Comparison of ENCODE assay signal across 1 cellular context in the genomic region with DNA sequence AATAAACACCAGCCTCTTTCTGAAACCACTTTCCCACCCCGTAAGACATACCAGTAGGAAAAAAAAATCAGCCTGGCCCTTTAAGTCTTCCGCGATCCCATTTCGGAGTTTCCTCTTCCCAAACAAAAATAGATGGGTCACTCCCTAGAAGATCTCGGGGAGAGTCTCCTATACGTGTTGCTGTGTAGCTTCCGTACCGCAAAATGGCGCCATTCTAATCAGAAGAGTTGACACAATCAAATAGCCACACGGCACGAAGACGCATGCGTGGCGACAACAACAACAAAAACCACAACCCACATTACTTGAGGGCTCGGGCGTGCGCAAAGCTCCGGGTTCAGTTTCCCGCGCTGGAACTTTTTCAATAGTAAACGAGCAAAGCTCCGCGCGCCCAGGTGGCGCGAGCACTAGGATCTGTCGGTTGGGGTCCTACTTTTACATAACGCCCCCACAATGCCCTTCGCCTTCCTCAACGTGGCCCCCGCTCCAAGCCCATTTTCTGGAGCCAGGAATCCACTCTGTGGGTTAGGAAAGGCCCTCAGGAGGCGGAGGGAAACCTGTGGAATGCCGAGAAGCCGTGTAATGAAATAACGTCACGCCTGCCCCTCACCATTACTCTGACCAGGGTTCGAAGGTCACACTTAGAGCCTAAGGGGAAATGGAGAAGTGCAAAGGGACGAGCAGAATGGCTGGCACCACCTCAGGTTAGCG.
TF ChIP-seq lines count a peak whose summit lies in the region.

A gene (minus strand): TSS at position 208 of the 711 bp plus-strand sequence. CDS start 519 bp downstream, outside the sequence.

TF ChIP-seq in HepG2, 621 proteins besides CTCF, POLR2A, EP300 and RAD21 (continued from another document and continues in another):
- TF ChIP-seq, protein P1, sequence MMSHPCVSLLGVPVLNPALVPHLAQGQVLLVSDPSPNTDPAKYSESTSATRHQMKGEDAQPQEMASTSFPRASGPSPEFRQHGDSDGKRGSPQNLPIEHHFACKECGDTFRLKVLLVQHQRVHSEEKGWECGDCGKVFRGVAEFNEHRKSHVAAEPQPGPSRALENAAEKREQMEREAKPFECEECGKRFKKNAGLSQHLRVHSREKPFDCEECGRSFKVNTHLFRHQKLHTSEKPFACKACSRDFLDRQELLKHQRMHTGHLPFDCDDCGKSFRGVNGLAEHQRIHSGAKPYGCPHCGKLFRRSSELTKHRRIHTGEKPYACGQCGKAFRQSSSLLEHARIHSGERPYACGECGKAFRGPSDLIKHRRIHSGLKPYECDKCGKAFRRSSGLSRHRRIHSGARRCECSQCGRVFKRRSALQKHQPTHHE (CRISPR knock-in tag; IDR thresholded peaks at IDR 0.05; ENCODE audit: borderline replicate concordance), result no peak
- TF ChIP-seq KAT8 (CRISPR knock-in tag; IDR thresholded peaks at IDR 0.05) (no peak; the same call in 1 of the 2 replicates), ASH2L (IDR thresholded peaks at IDR 0.05; ENCODE audit: insufficient read length, low read depth, low read length) (peak; percentile 60), PITX1 (CRISPR knock-in tag; IDR thresholded peaks at IDR 0.05) (0 out of 2 replicates have a peak, but pooled peaks have one; percentile 67), KDM2A (CRISPR knock-in tag; IDR thresholded peaks at IDR 0.05; ENCODE audit: borderline replicate concordance, low read depth) (peak; percentile 76), CREB1 (IDR thresholded peaks at IDR 0.05) (peak; percentile 60; the same call in 1 of the 2 replicates), CREB1 (CRISPR knock-in tag; IDR thresholded peaks at IDR 0.05) (peak; percentile 85), PCBP2 (optimal IDR thresholded peaks at IDR 0.05; ENCODE audit: low read depth, low read length, poor library complexity, severe bottlenecking) (no peak), ZNF768 (CRISPR knock-in tag; IDR thresholded peaks at IDR 0.05) (no peak), TEAD2 (CRISPR knock-in tag; IDR thresholded peaks at IDR 0.05) (no peak), KAT7 (CRISPR knock-in tag; IDR thresholded peaks at IDR 0.05; ENCODE audit: borderline replicate concordance) (no peak), TOE1 (CRISPR knock-in tag; IDR thresholded peaks at IDR 0.05) (peak; percentile 73; the same call in 1 of the 2 replicates), REXO4 (CRISPR knock-in tag; IDR thresholded peaks at IDR 0.05; ENCODE audit: borderline replicate concordance) (no peak), ZNF34 (CRISPR knock-in tag; IDR thresholded peaks at IDR 0.05; ENCODE audit: borderline replicate concordance) (no peak), SETDB1 (CRISPR knock-in tag; IDR thresholded peaks at IDR 0.05; ENCODE audit: borderline replicate concordance) (no peak), ZBTB20 (CRISPR knock-in tag; IDR thresholded peaks at IDR 0.05; ENCODE audit: borderline replicate concordance, low read depth) (no peak), ELF1 (CRISPR knock-in tag; IDR thresholded peaks at IDR 0.05) (no peak), ZSCAN22 (CRISPR knock-in tag; IDR thresholded peaks at IDR 0.05) (no peak), HOXA3 (CRISPR knock-in tag; IDR thresholded peaks at IDR 0.05) (peak; percentile 73), CBX5 (CRISPR knock-in tag; IDR thresholded peaks at IDR 0.05; ENCODE audit: borderline replicate concordance) (peak; percentile 38; the same call in 1 of the 2 replicates), ISL2 (CRISPR knock-in tag; IDR thresholded peaks at IDR 0.05) (no peak; the same call in 1 of the 2 replicates), TSC22D2 (CRISPR knock-in tag; IDR thresholded peaks at IDR 0.05; ENCODE audit: borderline replicate concordance) (no peak), CEBPG (CRISPR knock-in tag; IDR thresholded peaks at IDR 0.05) (peak; percentile 50), ATF7 (IDR thresholded peaks at IDR 0.05) (no peak), ATF7 (CRISPR knock-in tag; IDR thresholded peaks at IDR 0.05) (peak; percentile 74; the same call in 1 of the 2 replicates), FOXJ3 (CRISPR knock-in tag; IDR thresholded peaks at IDR 0.05; ENCODE audit: borderline replicate concordance) (peak; percentile 36; the same call in 1 of the 2 replicates), SMAD9 (CRISPR knock-in tag; IDR thresholded peaks at IDR 0.05) (no peak), SP140L (CRISPR knock-in tag; IDR thresholded peaks at IDR 0.05; ENCODE audit: borderline replicate concordance) (no peak), EHMT2 (IDR thresholded peaks at IDR 0.05; ENCODE audit: borderline replicate concordance, low read depth, low read length) (no peak), NR3C1 (CRISPR knock-in tag; IDR thresholded peaks at IDR 0.05) (no peak)
- TF ChIP-seq, protein P2, sequence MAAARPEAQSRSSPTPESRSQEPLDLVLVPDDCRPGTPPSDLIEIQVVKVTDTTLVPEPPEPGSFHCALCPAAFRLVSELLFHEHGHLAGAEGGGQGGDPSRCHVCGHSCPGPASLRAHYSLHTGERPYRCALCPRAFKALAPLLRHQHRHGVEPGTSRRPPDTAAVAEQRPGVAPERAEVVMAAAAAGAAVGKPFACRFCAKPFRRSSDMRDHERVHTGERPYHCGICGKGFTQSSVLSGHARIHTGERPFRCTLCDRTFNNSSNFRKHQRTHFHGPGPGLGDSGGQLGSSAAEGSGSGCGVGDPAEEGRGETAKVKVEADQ (CRISPR knock-in tag; IDR thresholded peaks at IDR 0.05; ENCODE audit: borderline replicate concordance), result peak; percentile 51; the same call in 1 of the 2 replicates
- TF ChIP-seq, protein P3, sequence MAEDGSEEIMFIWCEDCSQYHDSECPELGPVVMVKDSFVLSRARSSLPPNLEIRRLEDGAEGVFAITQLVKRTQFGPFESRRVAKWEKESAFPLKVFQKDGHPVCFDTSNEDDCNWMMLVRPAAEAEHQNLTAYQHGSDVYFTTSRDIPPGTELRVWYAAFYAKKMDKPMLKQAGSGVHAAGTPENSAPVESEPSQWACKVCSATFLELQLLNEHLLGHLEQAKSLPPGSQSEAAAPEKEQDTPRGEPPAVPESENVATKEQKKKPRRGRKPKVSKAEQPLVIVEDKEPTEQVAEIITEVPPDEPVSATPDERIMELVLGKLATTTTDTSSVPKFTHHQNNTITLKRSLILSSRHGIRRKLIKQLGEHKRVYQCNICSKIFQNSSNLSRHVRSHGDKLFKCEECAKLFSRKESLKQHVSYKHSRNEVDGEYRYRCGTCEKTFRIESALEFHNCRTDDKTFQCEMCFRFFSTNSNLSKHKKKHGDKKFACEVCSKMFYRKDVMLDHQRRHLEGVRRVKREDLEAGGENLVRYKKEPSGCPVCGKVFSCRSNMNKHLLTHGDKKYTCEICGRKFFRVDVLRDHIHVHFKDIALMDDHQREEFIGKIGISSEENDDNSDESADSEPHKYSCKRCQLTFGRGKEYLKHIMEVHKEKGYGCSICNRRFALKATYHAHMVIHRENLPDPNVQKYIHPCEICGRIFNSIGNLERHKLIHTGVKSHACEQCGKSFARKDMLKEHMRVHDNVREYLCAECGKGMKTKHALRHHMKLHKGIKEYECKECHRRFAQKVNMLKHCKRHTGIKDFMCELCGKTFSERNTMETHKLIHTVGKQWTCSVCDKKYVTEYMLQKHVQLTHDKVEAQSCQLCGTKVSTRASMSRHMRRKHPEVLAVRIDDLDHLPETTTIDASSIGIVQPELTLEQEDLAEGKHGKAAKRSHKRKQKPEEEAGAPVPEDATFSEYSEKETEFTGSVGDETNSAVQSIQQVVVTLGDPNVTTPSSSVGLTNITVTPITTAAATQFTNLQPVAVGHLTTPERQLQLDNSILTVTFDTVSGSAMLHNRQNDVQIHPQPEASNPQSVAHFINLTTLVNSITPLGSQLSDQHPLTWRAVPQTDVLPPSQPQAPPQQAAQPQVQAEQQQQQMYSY (CRISPR knock-in tag; IDR thresholded peaks at IDR 0.05), result peak; percentile 70; the same call in 1 of the 2 replicates
- TF ChIP-seq, protein P4, sequence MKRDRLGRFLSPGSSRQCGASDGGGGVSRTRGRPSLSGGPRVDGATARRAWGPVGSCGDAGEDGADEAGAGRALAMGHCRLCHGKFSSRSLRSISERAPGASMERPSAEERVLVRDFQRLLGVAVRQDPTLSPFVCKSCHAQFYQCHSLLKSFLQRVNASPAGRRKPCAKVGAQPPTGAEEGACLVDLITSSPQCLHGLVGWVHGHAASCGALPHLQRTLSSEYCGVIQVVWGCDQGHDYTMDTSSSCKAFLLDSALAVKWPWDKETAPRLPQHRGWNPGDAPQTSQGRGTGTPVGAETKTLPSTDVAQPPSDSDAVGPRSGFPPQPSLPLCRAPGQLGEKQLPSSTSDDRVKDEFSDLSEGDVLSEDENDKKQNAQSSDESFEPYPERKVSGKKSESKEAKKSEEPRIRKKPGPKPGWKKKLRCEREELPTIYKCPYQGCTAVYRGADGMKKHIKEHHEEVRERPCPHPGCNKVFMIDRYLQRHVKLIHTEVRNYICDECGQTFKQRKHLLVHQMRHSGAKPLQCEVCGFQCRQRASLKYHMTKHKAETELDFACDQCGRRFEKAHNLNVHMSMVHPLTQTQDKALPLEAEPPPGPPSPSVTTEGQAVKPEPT (CRISPR knock-in tag; IDR thresholded peaks at IDR 0.05; ENCODE audit: low read depth), result no peak; the same call in 1 of the 2 replicates
- TF ChIP-seq, protein P5, sequence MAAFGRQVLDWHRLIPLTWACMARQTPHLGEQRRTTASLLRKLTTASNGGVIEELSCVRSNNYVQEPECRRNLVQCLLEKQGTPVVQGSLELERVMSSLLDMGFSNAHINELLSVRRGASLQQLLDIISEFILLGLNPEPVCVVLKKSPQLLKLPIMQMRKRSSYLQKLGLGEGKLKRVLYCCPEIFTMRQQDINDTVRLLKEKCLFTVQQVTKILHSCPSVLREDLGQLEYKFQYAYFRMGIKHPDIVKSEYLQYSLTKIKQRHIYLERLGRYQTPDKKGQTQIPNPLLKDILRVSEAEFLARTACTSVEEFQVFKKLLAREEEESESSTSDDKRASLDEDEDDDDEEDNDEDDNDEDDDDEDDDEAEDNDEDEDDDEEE (CRISPR knock-in tag; IDR thresholded peaks at IDR 0.05), result no peak; the same call in 1 of the 2 replicates
- TF ChIP-seq, protein P6, sequence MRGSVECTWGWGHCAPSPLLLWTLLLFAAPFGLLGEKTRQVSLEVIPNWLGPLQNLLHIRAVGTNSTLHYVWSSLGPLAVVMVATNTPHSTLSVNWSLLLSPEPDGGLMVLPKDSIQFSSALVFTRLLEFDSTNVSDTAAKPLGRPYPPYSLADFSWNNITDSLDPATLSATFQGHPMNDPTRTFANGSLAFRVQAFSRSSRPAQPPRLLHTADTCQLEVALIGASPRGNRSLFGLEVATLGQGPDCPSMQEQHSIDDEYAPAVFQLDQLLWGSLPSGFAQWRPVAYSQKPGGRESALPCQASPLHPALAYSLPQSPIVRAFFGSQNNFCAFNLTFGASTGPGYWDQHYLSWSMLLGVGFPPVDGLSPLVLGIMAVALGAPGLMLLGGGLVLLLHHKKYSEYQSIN (CRISPR knock-in tag; IDR thresholded peaks at IDR 0.05; ENCODE audit: borderline replicate concordance), result no peak
- TF ChIP-seq, protein P7, sequence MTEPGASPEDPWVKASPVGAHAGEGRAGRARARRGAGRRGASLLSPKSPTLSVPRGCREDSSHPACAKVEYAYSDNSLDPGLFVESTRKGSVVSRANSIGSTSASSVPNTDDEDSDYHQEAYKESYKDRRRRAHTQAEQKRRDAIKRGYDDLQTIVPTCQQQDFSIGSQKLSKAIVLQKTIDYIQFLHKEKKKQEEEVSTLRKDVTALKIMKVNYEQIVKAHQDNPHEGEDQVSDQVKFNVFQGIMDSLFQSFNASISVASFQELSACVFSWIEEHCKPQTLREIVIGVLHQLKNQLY (CRISPR knock-in tag; IDR thresholded peaks at IDR 0.05), result peak; percentile 43; the same call in 1 of the 2 replicates
- TF ChIP-seq, protein P8, sequence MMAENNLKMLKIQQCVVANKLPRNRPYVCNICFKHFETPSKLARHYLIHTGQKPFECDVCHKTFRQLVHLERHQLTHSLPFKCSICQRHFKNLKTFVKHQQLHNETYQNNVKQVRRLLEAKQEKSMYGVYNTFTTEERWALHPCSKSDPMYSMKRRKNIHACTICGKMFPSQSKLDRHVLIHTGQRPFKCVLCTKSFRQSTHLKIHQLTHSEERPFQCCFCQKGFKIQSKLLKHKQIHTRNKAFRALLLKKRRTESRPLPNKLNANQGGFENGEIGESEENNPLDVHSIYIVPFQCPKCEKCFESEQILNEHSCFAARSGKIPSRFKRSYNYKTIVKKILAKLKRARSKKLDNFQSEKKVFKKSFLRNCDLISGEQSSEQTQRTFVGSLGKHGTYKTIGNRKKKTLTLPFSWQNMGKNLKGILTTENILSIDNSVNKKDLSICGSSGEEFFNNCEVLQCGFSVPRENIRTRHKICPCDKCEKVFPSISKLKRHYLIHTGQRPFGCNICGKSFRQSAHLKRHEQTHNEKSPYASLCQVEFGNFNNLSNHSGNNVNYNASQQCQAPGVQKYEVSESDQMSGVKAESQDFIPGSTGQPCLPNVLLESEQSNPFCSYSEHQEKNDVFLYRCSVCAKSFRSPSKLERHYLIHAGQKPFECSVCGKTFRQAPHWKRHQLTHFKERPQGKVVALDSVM (CRISPR knock-in tag; IDR thresholded peaks at IDR 0.05), result no peak
- TF ChIP-seq, protein P9, sequence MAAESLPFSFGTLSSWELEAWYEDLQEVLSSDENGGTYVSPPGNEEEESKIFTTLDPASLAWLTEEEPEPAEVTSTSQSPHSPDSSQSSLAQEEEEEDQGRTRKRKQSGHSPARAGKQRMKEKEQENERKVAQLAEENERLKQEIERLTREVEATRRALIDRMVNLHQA (CRISPR knock-in tag; IDR thresholded peaks at IDR 0.05), result no peak
- TF ChIP-seq, protein P10, sequence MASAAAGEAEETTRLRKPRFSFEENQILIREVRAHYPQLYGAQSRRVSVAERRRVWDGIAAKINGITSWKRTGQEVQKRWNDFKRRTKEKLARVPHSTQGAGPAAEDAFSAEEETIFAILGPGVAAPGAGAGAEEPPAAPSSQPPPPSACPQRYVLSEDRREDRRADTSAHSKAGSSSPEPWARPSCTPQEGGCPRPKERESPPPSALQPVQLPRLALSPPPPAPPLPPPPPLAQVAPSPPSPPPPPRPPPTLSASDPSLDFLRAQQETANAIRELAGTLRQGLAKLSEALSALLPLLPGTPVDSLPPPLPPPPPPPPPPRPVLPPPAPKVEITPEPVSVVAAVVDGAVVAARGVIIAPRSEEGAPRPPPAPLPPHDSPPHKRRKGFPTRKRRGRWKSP (CRISPR knock-in tag; IDR thresholded peaks at IDR 0.05), result peak; percentile 50
- TF ChIP-seq, protein P11, sequence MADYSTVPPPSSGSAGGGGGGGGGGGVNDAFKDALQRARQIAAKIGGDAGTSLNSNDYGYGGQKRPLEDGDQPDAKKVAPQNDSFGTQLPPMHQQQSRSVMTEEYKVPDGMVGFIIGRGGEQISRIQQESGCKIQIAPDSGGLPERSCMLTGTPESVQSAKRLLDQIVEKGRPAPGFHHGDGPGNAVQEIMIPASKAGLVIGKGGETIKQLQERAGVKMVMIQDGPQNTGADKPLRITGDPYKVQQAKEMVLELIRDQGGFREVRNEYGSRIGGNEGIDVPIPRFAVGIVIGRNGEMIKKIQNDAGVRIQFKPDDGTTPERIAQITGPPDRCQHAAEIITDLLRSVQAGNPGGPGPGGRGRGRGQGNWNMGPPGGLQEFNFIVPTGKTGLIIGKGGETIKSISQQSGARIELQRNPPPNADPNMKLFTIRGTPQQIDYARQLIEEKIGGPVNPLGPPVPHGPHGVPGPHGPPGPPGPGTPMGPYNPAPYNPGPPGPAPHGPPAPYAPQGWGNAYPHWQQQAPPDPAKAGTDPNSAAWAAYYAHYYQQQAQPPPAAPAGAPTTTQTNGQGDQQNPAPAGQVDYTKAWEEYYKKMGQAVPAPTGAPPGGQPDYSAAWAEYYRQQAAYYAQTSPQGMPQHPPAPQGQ (CRISPR knock-in tag; IDR thresholded peaks at IDR 0.05; ENCODE audit: borderline replicate concordance), result 0 out of 2 replicates have a peak, but pooled peaks have one; percentile 42
